In the genomic region with DNA sequence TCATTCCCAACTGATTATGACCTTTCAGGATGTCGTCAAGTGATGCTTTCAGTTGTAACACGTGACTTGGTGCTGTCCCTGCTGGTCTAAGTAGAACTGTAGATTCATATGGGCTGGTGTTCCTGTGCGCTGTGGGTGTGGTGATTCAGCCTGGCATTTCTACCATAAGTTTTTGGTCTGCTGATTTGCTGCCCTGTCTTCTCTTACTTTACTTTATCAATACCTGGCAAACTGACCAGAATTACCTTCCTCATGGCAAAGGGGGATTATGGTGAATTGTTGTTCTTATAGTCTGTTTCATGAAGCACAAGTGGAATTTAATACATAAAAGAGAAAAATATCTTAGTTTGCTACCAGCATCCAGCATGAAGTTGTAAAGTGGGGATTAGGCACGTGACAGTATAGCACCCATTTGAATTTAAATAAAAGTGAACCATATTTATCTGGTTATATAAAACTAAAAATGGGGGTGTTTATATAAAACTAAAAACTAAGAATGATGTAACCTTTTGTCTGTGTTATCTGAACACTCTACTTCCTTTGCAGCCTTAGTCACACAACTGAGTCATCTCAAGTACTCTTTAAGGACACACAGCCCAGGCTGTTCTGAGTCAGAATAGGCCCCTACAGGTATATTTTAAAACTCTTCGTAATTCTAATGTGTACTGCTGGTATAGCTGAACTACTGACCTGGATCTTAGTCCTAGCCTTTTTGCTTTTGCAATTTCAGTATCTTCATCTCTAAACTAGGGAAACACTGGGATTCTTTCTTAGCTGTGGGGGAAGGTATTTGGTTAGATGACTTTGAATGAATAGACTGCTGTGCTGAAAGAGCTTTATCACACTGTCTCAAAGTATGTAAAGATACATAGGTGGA, we compare ENCODE assay signal across 8 cellular contexts. TPM values are rescaled to one million over a fixed set of nuclear protein-coding genes. Genes with fewer than 3 reads are reported as not detected.
DNase-seq lines count a peak whose midpoint lies in the region; ATAC-seq and TF ChIP-seq lines count a peak whose summit lies in the region.

No MANE protein-coding gene starts in this region.

- peak overlapping the region; percentile 71 for H3K4me3 Mint-ChIP-seq in activated CD4-positive, alpha-beta T cell treated with anti-CD3 and anti-CD28 coated beads, Interleukin-2, amount 10 ng/mL, durations not matched to agents 24 days and 14 days

- no peaks in the 10 kb centered on the region for H3K27me3 Mint-ChIP-seq in activated CD4-positive, alpha-beta T cell treated with anti-CD3 and anti-CD28 coated beads, Interleukin-2, amount 10 ng/mL, durations not matched to agents 24 days and 14 days

- peak overlapping the region; percentile 93 for H3K27ac Mint-ChIP-seq in activated CD4-positive, alpha-beta T cell treated with anti-CD3 and anti-CD28 coated beads, Interleukin-2, amount 10 ng/mL, durations not matched to agents 24 days and 14 days

- no peaks in the 10 kb centered on the region for H3K4me1 ChIP-seq in cardiac muscle cell (ENCODE audit: low read depth)

- H3K9me3 ChIP-seq in cardiac muscle cell (ENCODE audit: low read depth) = no peaks in the 10 kb centered on the region

- intact Hi-C loops in cardiac septum (cut with DNase I) = no loop called here
- intact Hi-C loops in activated CD4-positive, alpha-beta T cell treated with anti-CD3 and anti-CD28 coated beads, Interleukin-2, amount 10 ng/mL, durations not matched to agents 24 days and 14 days (cut with micrococcal nuclease) = loop anchor here (1.0 to 10.0 kb wide), 5 partner anchors 27 to 497 kb away; a partner anchor contains a TSS

- peak; percentile 85 for ATAC-seq in HG03442 (IDR thresholded peaks at IDR 0.05; ENCODE audit: unreplicated experiment)

- no peaks in the 10 kb centered on the region for H3K9me3 Mint-ChIP-seq in activated CD4-positive, alpha-beta T cell treated with anti-CD3 and anti-CD28 coated beads, Interleukin-2, amount 10 ng/mL, durations not matched to agents 24 days and 14 days

- H3K4me3 ChIP-seq in cardiac muscle cell = no peak overlapping the region

- DNase-seq in cardiac muscle cell (ENCODE audit: low read depth in 1 of 2, low spot score in 1 of 2) (peak in 1 of 2 donors; percentile 85), cardiac septum (ENCODE audit: low spot score) (no peak), epithelial cell of prostate (ENCODE audit: low read depth, low spot score) (peak; percentile 87), putamen (ENCODE audit: low spot score) (peak; percentile 66), NCI-H2107 treated with DMSO at 0.1 percent for 48 hours (lab: John Stamatoyannopoulos, UW; ENCODE audit: unreplicated experiment) (no peak), NCI-H1092 treated with DMSO at 0.1 percent for 48 hours (lab: John Stamatoyannopoulos, UW) (no peak)
- DNase-seq in activated CD4-positive, alpha-beta T cell treated with anti-CD3 and anti-CD28 coated beads, Interleukin-2, amount 10 ng/mL, durations not matched to agents 24 days and 14 days = peak; percentile 78

- no peak for TF ChIP-seq CTCF in cardiac muscle cell (IDR thresholded peaks at IDR 0.05; ENCODE audit: low read depth, low read length)

- H3K36me3 ChIP-seq in cardiac muscle cell = peaks cover 79% of the 10 kb centered on the region

- H3K4me1 Mint-ChIP-seq in activated CD4-positive, alpha-beta T cell treated with anti-CD3 and anti-CD28 coated beads, Interleukin-2, amount 10 ng/mL, durations not matched to agents 24 days and 14 days = peaks cover 20% of the 10 kb centered on the region

- peaks cover 77% of the 10 kb centered on the region for H3K36me3 Mint-ChIP-seq in activated CD4-positive, alpha-beta T cell treated with anti-CD3 and anti-CD28 coated beads, Interleukin-2, amount 10 ng/mL, durations not matched to agents 24 days and 14 days (ENCODE audit: low read depth)

- no peaks in the 10 kb centered on the region for H3K27me3 ChIP-seq in cardiac muscle cell

- H3K27ac ChIP-seq in cardiac muscle cell (peak overlapping the region; percentile 42), epithelial cell of prostate (peak overlapping the region; percentile 97)

RNA-seq across cellular contexts. Expression of a gene that starts 28.3 kb away (rescaled TPM):
- total RNA-seq in cardiac muscle cell (115 and 133 TPM in 2 replicates), cardiac septum (29.0 TPM)
- 76.5 and 79.0 TPM in 2 replicates for polyA plus RNA-seq in cardiac muscle cell
- 35.3 and 38.9 TPM in 2 replicates for total RNA-seq in activated CD4-positive, alpha-beta T cell treated with anti-CD3 and anti-CD28 coated beads, Interleukin-2, amount 10 ng/mL, durations not matched to agents 24 days and 14 days

RNA-seq across cellular contexts. Expression of a gene that starts 28.4 kb away (rescaled TPM):
- total RNA-seq in cardiac muscle cell = 28.1 and 47.8 TPM in 2 replicates
- polyA plus RNA-seq in cardiac muscle cell = 81.6 and 84.7 TPM in 2 replicates
- total RNA-seq in cardiac septum = 17.8 TPM
- 10.1 and 11.0 TPM in 2 replicates for total RNA-seq in activated CD4-positive, alpha-beta T cell treated with anti-CD3 and anti-CD28 coated beads, Interleukin-2, amount 10 ng/mL, durations not matched to agents 24 days and 14 days

Comparison
In these comparisons a context has a peak if more than half of its experiments do, and no peak if none do; other contexts are left out.
1. DNase-seq: peak in activated CD4-positive, alpha-beta T cell treated with anti-CD3 and anti-CD28 coated beads, Interleukin-2, amount 10 ng/mL, durations not matched to agents 24 days and 14 days (single experiment), epithelial cell of prostate (single experiment) and putamen (single experiment); none in cardiac septum (single experiment), NCI-H2107 treated with DMSO at 0.1 percent for 48 hours (single experiment) and NCI-H1092 treated with DMSO at 0.1 percent for 48 hours (single experiment).